16 cellular contexts compared by ENCODE assay signal in the genomic region with DNA sequence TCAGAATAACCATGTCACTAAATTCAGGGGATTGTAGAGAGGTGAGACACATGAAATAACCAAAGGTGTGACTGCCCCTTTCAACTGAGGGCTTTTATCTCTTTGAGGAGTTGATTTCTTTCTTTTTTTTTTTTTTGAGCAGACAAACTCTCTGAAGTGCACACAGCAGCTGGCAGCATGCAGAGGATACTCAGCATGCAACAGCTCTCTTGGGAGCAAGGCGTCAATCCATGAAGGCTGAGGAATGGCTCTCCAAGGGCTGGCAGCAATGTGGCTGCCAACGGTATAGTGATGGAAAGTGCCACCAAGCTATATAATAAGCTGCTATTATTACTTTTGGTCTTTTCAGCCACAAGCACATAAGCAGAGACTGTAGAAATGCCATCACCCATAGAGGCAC.
"Had no signal": no experiment of that assay in that cellular context is flagged by ENCODE, and none has a peak within 500 bp of the region (broad histone marks: within the 10 kb centered on the region; RNA-seq: fewer than 3 reads in every experiment).

No MANE protein-coding gene starts in this region.

- H3K9me3 ChIP-seq: right atrium auricular region, tibial nerve, vagina had no signal

- H3K27ac ChIP-seq: brain microvascular endothelial cell, right atrium auricular region, tibial nerve, vagina had no signal

- H3K36me3 ChIP-seq: brain microvascular endothelial cell, right atrium auricular region, tibial nerve, vagina had no signal

- DNase-seq: activated CD4-positive, alpha-beta T cell treated with anti-CD3 and anti-CD28 coated beads, Interleukin-2, amount 10 ng/mL, durations not matched to agents 7 days and 5 days; anterior cingulate cortex; brain microvascular endothelial cell; cerebellar nuclear complex; effector CD8-positive, alpha-beta T cell; foreskin keratinocyte; head of caudate nucleus; kidney glomerular epithelial cell; left ventricle myocardium superior; occipital lobe; small intestine; stimulated activated CD4-positive, alpha-beta T cell treated with anti-CD3 and anti-CD28 coated beads, Interleukin-4, amount 100 ng/mL, for 24 hours; stimulated activated naive CD4-positive, alpha-beta T cell had no signal

- ATAC-seq: foreskin keratinocyte, left ventricle myocardium superior had no signal

- H3K4me3 ChIP-seq: right atrium auricular region, tibial nerve, vagina had no signal

- H3K4me1 ChIP-seq: vagina had no signal

- H3K27me3 ChIP-seq: brain microvascular endothelial cell, foreskin keratinocyte, right atrium auricular region, tibial nerve, vagina had no signal
